ENCODE assay signal across 33 cellular contexts in the genomic region with DNA sequence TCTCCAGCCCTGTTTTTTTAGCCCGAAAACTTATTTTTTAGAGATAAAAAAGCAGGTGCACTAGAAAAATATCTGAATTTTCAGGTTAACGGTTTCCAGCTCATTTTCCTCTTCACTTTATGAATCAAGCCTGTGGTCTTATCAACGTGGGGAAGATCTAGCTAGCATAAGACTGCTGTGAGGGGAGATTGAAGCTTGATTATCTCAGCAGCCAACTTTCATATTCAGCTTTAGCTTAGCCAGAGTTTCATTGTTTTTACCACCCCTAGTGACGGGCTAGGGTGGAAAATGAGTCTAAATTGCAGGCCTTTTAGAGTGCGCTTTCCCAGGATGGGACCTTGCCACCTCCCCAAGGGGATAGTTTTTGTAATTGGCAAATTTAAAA. TPM values are rescaled to one million over a fixed set of nuclear protein-coding genes. Genes with fewer than 3 reads are reported as not detected.
DNase-seq lines count a peak whose midpoint lies in the region; ATAC-seq and TF ChIP-seq lines count a peak whose summit lies in the region.
"Had no signal": no experiment of that assay in that cellular context is flagged by ENCODE, and none has a peak within 500 bp of the region (broad histone marks: within the 10 kb centered on the region; RNA-seq: fewer than 3 reads in every experiment).

No MANE protein-coding gene starts in this region.

- H3K36me3 ChIP-seq in Karpas-422 (ENCODE audit: insufficient read depth, low read length): peaks cover 12% of the 10 kb centered on the region
- peaks cover 57% of the 10 kb centered on the region for H3K36me3 ChIP-seq in mesodermal cell (ENCODE audit: control insufficient read depth, insufficient read depth, low read length)
- H3K36me3 ChIP-seq: ovary had no signal

- H3K36me3 Mint-ChIP-seq in activated CD8-positive, alpha-beta T cell treated with anti-CD3 and anti-CD28 coated beads for 36 hours (ENCODE audit: low read depth): peaks cover 28% of the 10 kb centered on the region
- peaks cover 43% of the 10 kb centered on the region for H3K36me3 Mint-ChIP-seq in activated CD8-positive, alpha-beta T cell treated with anti-CD3 and anti-CD28 coated beads, Interleukin-2, amount 10 ng/mL, durations not matched to agents 7 days and 5 days (ENCODE audit: low read depth)
- H3K36me3 Mint-ChIP-seq in activated T-helper 2 cell treated with anti-CD3 and anti-CD28 coated beads, Interferon-gamma antibody, Interleukin-2, Interleukin-4, amounts not matched to agents 10 μg/mL and 5 μg/mL and 100 μg/mL, durations not matched to agents 14 hours and 24 hours and 36 hours (ENCODE audit: low read depth): peaks cover 81% of the 10 kb centered on the region
- H3K36me3 Mint-ChIP-seq in endothelial cell (ENCODE audit: low read depth, unreplicated experiment): peaks cover 34% of the 10 kb centered on the region

- H3K4me1 ChIP-seq in Karpas-422 (ENCODE audit: low read length) (peaks cover 37% of the 10 kb centered on the region), mesodermal cell (ENCODE audit: control insufficient read depth, insufficient read depth, low read length, poor library complexity, severe bottlenecking) (no peaks in the 10 kb centered on the region)
- H3K4me1 ChIP-seq: SJSA1, suprapubic skin had no signal

- no peak for DNase-seq in activated CD8-positive, alpha-beta T cell treated with anti-CD3 and anti-CD28 coated beads for 36 hours
- no peak for DNase-seq in activated CD8-positive, alpha-beta T cell treated with anti-CD3 and anti-CD28 coated beads, Interleukin-2, amount 10 ng/mL, durations not matched to agents 7 days and 5 days
- no peak for DNase-seq in Karpas-422
- DNase-seq in activated T-helper 2 cell treated with anti-CD3 and anti-CD28 coated beads, Interferon-gamma antibody, Interleukin-2, Interleukin-4, amounts not matched to agents 10 μg/mL and 5 μg/mL and 100 μg/mL, durations not matched to agents 14 hours and 24 hours and 36 hours (ENCODE audit: low spot score): no peak
- DNase-seq in occipital lobe (lab: John Stamatoyannopoulos, UW): no peak
- no peak for DNase-seq in endothelial cell (ENCODE audit: low spot score)
- DNase-seq: 8988T; activated CD4-positive, alpha-beta T cell treated with anti-CD3 and anti-CD28 coated beads, Interleukin-2, amount 50 U/mL, for 48 hours; activated CD4-positive, CD25-positive, alpha-beta regulatory T cell; activated T-cell treated with anti-CD3 and anti-CD28 coated beads for 4 hours; amygdala; DND-41; GF-D8; GM23248; mammary epithelial cell; NCI-H510A; nephron progenitor cell; ovary; stimulated activated naive B cell treated with anti-CD40 and anti-IgM and Interleukin-4, amounts not matched to agents 10 μg/mL and 1 μg/mL and 100 μg/mL, for 72 hours; T1000; upper lobe of left lung had no signal

- H3K9me2 ChIP-seq in Karpas-422 (replicated peaks; ENCODE audit: insufficient read depth, low read length): no peaks in the 10 kb centered on the region

- H3K4me2 ChIP-seq in Karpas-422 (ENCODE audit: low read depth, low read length, poor library complexity, severe bottlenecking): no peak overlapping the region

- H3K27ac Mint-ChIP-seq in activated CD8-positive, alpha-beta T cell treated with anti-CD3 and anti-CD28 coated beads for 36 hours: peak overlapping the region; percentile 28
- H3K27ac Mint-ChIP-seq in activated CD8-positive, alpha-beta T cell treated with anti-CD3 and anti-CD28 coated beads, Interleukin-2, amount 10 ng/mL, durations not matched to agents 7 days and 5 days: no peak overlapping the region
- H3K27ac Mint-ChIP-seq in activated T-helper 2 cell treated with anti-CD3 and anti-CD28 coated beads, Interferon-gamma antibody, Interleukin-2, Interleukin-4, amounts not matched to agents 10 μg/mL and 5 μg/mL and 100 μg/mL, durations not matched to agents 14 hours and 24 hours and 36 hours: peak overlapping the region; percentile 79
- H3K27ac Mint-ChIP-seq in endothelial cell (ENCODE audit: unreplicated experiment): no peak overlapping the region
- H3K27ac Mint-ChIP-seq: stimulated activated naive B cell treated with anti-CD40 and anti-IgM and Interleukin-4, amounts not matched to agents 10 μg/mL and 1 μg/mL and 100 μg/mL, for 72 hours had no signal

- no peaks in the 10 kb centered on the region for H4K20me1 ChIP-seq in Karpas-422 (ENCODE audit: insufficient read depth, low read depth, low read length)

- H3K27me3 ChIP-seq in Karpas-422 (ENCODE audit: low read length): no peaks in the 10 kb centered on the region
- H3K27me3 ChIP-seq: gastroesophageal sphincter, ovary, SJSA1, suprapubic skin, upper lobe of left lung had no signal

- no peaks in the 10 kb centered on the region for H3K79me2 ChIP-seq in Karpas-422 (ENCODE audit: low read length)

- ATAC-seq in activated CD8-positive, alpha-beta T cell treated with anti-CD3 and anti-CD28 coated beads for 36 hours: no peak
- ATAC-seq in activated CD8-positive, alpha-beta T cell treated with anti-CD3 and anti-CD28 coated beads, Interleukin-2, amount 10 ng/mL, durations not matched to agents 7 days and 5 days: no peak
- ATAC-seq in GM21529 (IDR thresholded peaks at IDR 0.05; ENCODE audit: unreplicated experiment): no peak
- ATAC-seq: gastroesophageal sphincter; stimulated activated naive B cell treated with anti-CD40 and anti-IgM and Interleukin-4, amounts not matched to agents 10 μg/mL and 1 μg/mL and 100 μg/mL, for 72 hours had no signal

- peaks cover 31% of the 10 kb centered on the region for H3K4me1 Mint-ChIP-seq in activated CD8-positive, alpha-beta T cell treated with anti-CD3 and anti-CD28 coated beads for 36 hours (ENCODE audit: low read depth)
- H3K4me1 Mint-ChIP-seq in activated CD8-positive, alpha-beta T cell treated with anti-CD3 and anti-CD28 coated beads, Interleukin-2, amount 10 ng/mL, durations not matched to agents 7 days and 5 days (ENCODE audit: low read depth): peaks cover 30% of the 10 kb centered on the region
- peaks cover 60% of the 10 kb centered on the region for H3K4me1 Mint-ChIP-seq in activated T-helper 2 cell treated with anti-CD3 and anti-CD28 coated beads, Interferon-gamma antibody, Interleukin-2, Interleukin-4, amounts not matched to agents 10 μg/mL and 5 μg/mL and 100 μg/mL, durations not matched to agents 14 hours and 24 hours and 36 hours (ENCODE audit: low read depth)
- H3K4me1 Mint-ChIP-seq in endothelial cell (ENCODE audit: unreplicated experiment): peaks cover 23% of the 10 kb centered on the region

- H3K9me3 ChIP-seq in Karpas-422 (ENCODE audit: low read length) (no peaks in the 10 kb centered on the region), mesodermal cell (ENCODE audit: control insufficient read depth, low read length) (no peaks in the 10 kb centered on the region)
- H3K9me3 ChIP-seq: gastroesophageal sphincter, ovary, SJSA1, suprapubic skin, upper lobe of left lung had no signal

- H3K27ac ChIP-seq in Karpas-422 (ENCODE audit: low read length): peak overlapping the region; percentile 10
- peak overlapping the region; percentile 24 for H3K27ac ChIP-seq in mesodermal cell (ENCODE audit: low read depth, low read length, severe bottlenecking)
- H3K27ac ChIP-seq: gastroesophageal sphincter, GM23248, ovary, SJSA1, skin epidermis, suprapubic skin, upper lobe of left lung had no signal

- POLR2A ChIA-PET in activated CD8-positive, alpha-beta T cell treated with anti-CD3 and anti-CD28 coated beads for 36 hours (lab: Charles Lee): interaction anchor here (1.0 to 3.4 kb wide), 4 partner anchors 11 to 30 kb away, joined by 3 to 15 read pairs (median 8); a partner anchor contains a TSS
- POLR2A ChIA-PET in activated CD8-positive, alpha-beta T cell treated with anti-CD3 and anti-CD28 coated beads, Interleukin-2, amount 10 ng/mL, durations not matched to agents 7 days and 5 days (lab: Charles Lee): interaction anchor here (0.9 kb wide), 2 partner anchors 13 to 28 kb away, joined by 3 to 4 read pairs; a partner anchor contains a TSS

- no peak overlapping the region for H2AFZ ChIP-seq in Karpas-422 (ENCODE audit: low read length)
- H2AFZ ChIP-seq: GM23248 had no signal

- H3K9me3 Mint-ChIP-seq in activated CD8-positive, alpha-beta T cell treated with anti-CD3 and anti-CD28 coated beads for 36 hours: no peaks in the 10 kb centered on the region
- no peaks in the 10 kb centered on the region for H3K9me3 Mint-ChIP-seq in activated CD8-positive, alpha-beta T cell treated with anti-CD3 and anti-CD28 coated beads, Interleukin-2, amount 10 ng/mL, durations not matched to agents 7 days and 5 days (ENCODE audit: insufficient read depth)
- no peaks in the 10 kb centered on the region for H3K9me3 Mint-ChIP-seq in activated T-helper 2 cell treated with anti-CD3 and anti-CD28 coated beads, Interferon-gamma antibody, Interleukin-2, Interleukin-4, amounts not matched to agents 10 μg/mL and 5 μg/mL and 100 μg/mL, durations not matched to agents 14 hours and 24 hours and 36 hours
- H3K9me3 Mint-ChIP-seq in endothelial cell (ENCODE audit: unreplicated experiment): no peaks in the 10 kb centered on the region
- H3K9me3 Mint-ChIP-seq: CD14-positive monocyte; nephron progenitor cell; stimulated activated naive B cell treated with anti-CD40 and anti-IgM and Interleukin-4, amounts not matched to agents 10 μg/mL and 1 μg/mL and 100 μg/mL, for 72 hours had no signal

- H3K4me3 Mint-ChIP-seq in activated CD8-positive, alpha-beta T cell treated with anti-CD3 and anti-CD28 coated beads for 36 hours: no peak overlapping the region
- H3K4me3 Mint-ChIP-seq in activated CD8-positive, alpha-beta T cell treated with anti-CD3 and anti-CD28 coated beads, Interleukin-2, amount 10 ng/mL, durations not matched to agents 7 days and 5 days: no peak overlapping the region
- H3K4me3 Mint-ChIP-seq in activated T-helper 2 cell treated with anti-CD3 and anti-CD28 coated beads, Interferon-gamma antibody, Interleukin-2, Interleukin-4, amounts not matched to agents 10 μg/mL and 5 μg/mL and 100 μg/mL, durations not matched to agents 14 hours and 24 hours and 36 hours (ENCODE audit: low read depth): peak overlapping the region; percentile 13
- no peak overlapping the region for H3K4me3 Mint-ChIP-seq in endothelial cell (ENCODE audit: unreplicated experiment)
- H3K4me3 Mint-ChIP-seq: CD14-positive monocyte; nephron progenitor cell; stimulated activated naive B cell treated with anti-CD40 and anti-IgM and Interleukin-4, amounts not matched to agents 10 μg/mL and 1 μg/mL and 100 μg/mL, for 72 hours had no signal

- H3K4me3 ChIP-seq in Karpas-422 (ENCODE audit: low read length): no peak overlapping the region
- H3K4me3 ChIP-seq in mesodermal cell (ENCODE audit: extremely low read depth, insufficient read depth, low read length, poor library complexity, severe bottlenecking): no peak overlapping the region
- H3K4me3 ChIP-seq: gastroesophageal sphincter, GM23248, ovary, SJSA1, skin epidermis, suprapubic skin, upper lobe of left lung had no signal

- 100% methylated on average over 1 of the region's 5 CpGs for WGBS in mesodermal cell (ENCODE audit: insufficient coverage in 2 of 2), 2 experiments

- intact Hi-C loops in activated CD8-positive, alpha-beta T cell treated with anti-CD3 and anti-CD28 coated beads for 36 hours (cut with micrococcal nuclease): no loop called here
- intact Hi-C loops in activated T-helper 2 cell treated with anti-CD3 and anti-CD28 coated beads, Interferon-gamma antibody, Interleukin-2, Interleukin-4, amounts not matched to agents 10 μg/mL and 5 μg/mL and 100 μg/mL, durations not matched to agents 14 hours and 24 hours and 36 hours (cut with micrococcal nuclease): loop anchor here (1.0 to 2.0 kb wide), 2 partner anchors 20 to 28 kb away; a partner anchor contains a TSS

- no peak overlapping the region for H3K9ac ChIP-seq in Karpas-422 (ENCODE audit: low read length)
- H3K9ac ChIP-seq: GM23248 had no signal

- no peaks in the 10 kb centered on the region for H3K27me3 Mint-ChIP-seq in activated CD8-positive, alpha-beta T cell treated with anti-CD3 and anti-CD28 coated beads for 36 hours
- H3K27me3 Mint-ChIP-seq in activated CD8-positive, alpha-beta T cell treated with anti-CD3 and anti-CD28 coated beads, Interleukin-2, amount 10 ng/mL, durations not matched to agents 7 days and 5 days (ENCODE audit: low read depth): no peaks in the 10 kb centered on the region
- H3K27me3 Mint-ChIP-seq in activated T-helper 2 cell treated with anti-CD3 and anti-CD28 coated beads, Interferon-gamma antibody, Interleukin-2, Interleukin-4, amounts not matched to agents 10 μg/mL and 5 μg/mL and 100 μg/mL, durations not matched to agents 14 hours and 24 hours and 36 hours (ENCODE audit: low read depth): no peaks in the 10 kb centered on the region
- peaks cover 12% of the 10 kb centered on the region for H3K27me3 Mint-ChIP-seq in endothelial cell (ENCODE audit: unreplicated experiment)
- H3K27me3 Mint-ChIP-seq: stimulated activated naive B cell treated with anti-CD40 and anti-IgM and Interleukin-4, amounts not matched to agents 10 μg/mL and 1 μg/mL and 100 μg/mL, for 72 hours had no signal

- CTCF ChIA-PET in activated CD8-positive, alpha-beta T cell treated with anti-CD3 and anti-CD28 coated beads for 36 hours (lab: Charles Lee): interaction anchor here (1.0 to 4.8 kb wide), 13 partner anchors 10 to 119 kb away, joined by 3 to 26 read pairs (median 4); a partner anchor contains a TSS
- CTCF ChIA-PET in activated CD8-positive, alpha-beta T cell treated with anti-CD3 and anti-CD28 coated beads, Interleukin-2, amount 10 ng/mL, durations not matched to agents 7 days and 5 days (lab: Charles Lee): interaction anchor here (0.9 to 5.1 kb wide), 9 partner anchors 9 to 218 kb away, joined by 3 to 41 read pairs (median 5); no protein-coding TSS in a partner anchor

- TF ChIP-seq CTCF in activated CD8-positive, alpha-beta T cell treated with anti-CD3 and anti-CD28 coated beads for 36 hours (IDR thresholded peaks at IDR 0.05): no peak
- TF ChIP-seq CTCF in endothelial cell (IDR thresholded peaks at IDR 0.05; ENCODE audit: unreplicated experiment): no peak

RNA-seq across cellular contexts. Expression of a gene that starts 11.9 kb away (rescaled TPM):
- total RNA-seq in activated CD8-positive, alpha-beta T cell treated with anti-CD3 and anti-CD28 coated beads for 36 hours: 100 to 1,000 TPM; 114 to 116 TPM
- total RNA-seq in activated CD8-positive, alpha-beta T cell treated with anti-CD3 and anti-CD28 coated beads, Interleukin-2, amount 10 ng/mL, durations not matched to agents 7 days and 5 days: 10 to 100 TPM; 53.8 to 57.1 TPM
- total RNA-seq in Karpas-422 (2014; rRNA removed; shearing (Covaris generic); ENCODE audit: low replicate concordance): 261 and 436 TPM in 2 replicates
- 88.9 and 89.5 TPM in 2 replicates for total RNA-seq in activated T-helper 2 cell treated with anti-CD3 and anti-CD28 coated beads, Interferon-gamma antibody, Interleukin-2, Interleukin-4, amounts not matched to agents 10 μg/mL and 5 μg/mL and 100 μg/mL, durations not matched to agents 14 hours and 24 hours and 36 hours
- 41.9 TPM for polyA plus RNA-seq in mesodermal cell (2013, experiment 1 of 2)
- 32.7 TPM for polyA plus RNA-seq in mesodermal cell (2013, experiment 2 of 2)
- total RNA-seq in occipital lobe (11.2 TPM), endothelial cell (ENCODE audit: unreplicated experiment) (23.6 TPM)

RNA-seq across cellular contexts. Expression of a gene that starts 28.2 kb away (rescaled TPM):
- 10 to 100 TPM; 41.1 to 42.9 TPM for total RNA-seq in activated CD8-positive, alpha-beta T cell treated with anti-CD3 and anti-CD28 coated beads for 36 hours
- 10 to 100 TPM; 35.0 to 37.2 TPM for total RNA-seq in activated CD8-positive, alpha-beta T cell treated with anti-CD3 and anti-CD28 coated beads, Interleukin-2, amount 10 ng/mL, durations not matched to agents 7 days and 5 days
- total RNA-seq in Karpas-422 (2014; rRNA removed; shearing (Covaris generic); ENCODE audit: low replicate concordance): 19.0 and 59.6 TPM in 2 replicates
- 46.8 and 48.1 TPM in 2 replicates for total RNA-seq in activated T-helper 2 cell treated with anti-CD3 and anti-CD28 coated beads, Interferon-gamma antibody, Interleukin-2, Interleukin-4, amounts not matched to agents 10 μg/mL and 5 μg/mL and 100 μg/mL, durations not matched to agents 14 hours and 24 hours and 36 hours
- 33.5 TPM for polyA plus RNA-seq in mesodermal cell (2013, experiment 1 of 2)
- 30.6 TPM for polyA plus RNA-seq in mesodermal cell (2013, experiment 2 of 2)
- total RNA-seq in occipital lobe (35.2 TPM), endothelial cell (ENCODE audit: unreplicated experiment) (32.1 TPM)

RNA-seq across cellular contexts. Expression of a gene that starts 49.7 kb away (rescaled TPM):
- not detected for total RNA-seq in activated CD8-positive, alpha-beta T cell treated with anti-CD3 and anti-CD28 coated beads for 36 hours
- not detected for total RNA-seq in activated CD8-positive, alpha-beta T cell treated with anti-CD3 and anti-CD28 coated beads, Interleukin-2, amount 10 ng/mL, durations not matched to agents 7 days and 5 days
- not detected in 2 replicates for total RNA-seq in Karpas-422 (2014; rRNA removed; shearing (Covaris generic); ENCODE audit: low replicate concordance)
- not detected in 2 replicates for total RNA-seq in activated T-helper 2 cell treated with anti-CD3 and anti-CD28 coated beads, Interferon-gamma antibody, Interleukin-2, Interleukin-4, amounts not matched to agents 10 μg/mL and 5 μg/mL and 100 μg/mL, durations not matched to agents 14 hours and 24 hours and 36 hours
- not detected for polyA plus RNA-seq in mesodermal cell (2013, experiment 1 of 2)
- polyA plus RNA-seq in mesodermal cell (2013, experiment 2 of 2): not detected
- total RNA-seq in occipital lobe (not detected), endothelial cell (ENCODE audit: unreplicated experiment) (not detected)
- total RNA-seq: chondrocyte, fibroblast of lung, gastroesophageal sphincter, GM23248, mammary epithelial cell, mucosa of gallbladder, OCI-LY7, ovary, renal cortical epithelial cell, SJSA1, suprapubic skin, upper lobe of left lung had no signal
- polyA plus RNA-seq: CD14-positive monocyte, fibroblast of lung, GM23248, mammary epithelial cell, ovary had no signal

Comparison
In these comparisons a context has a peak if more than half of its experiments do, and no peak if none do; other contexts are left out.
1. H3K27ac Mint-ChIP-seq: peak in activated CD8-positive, alpha-beta T cell treated with anti-CD3 and anti-CD28 coated beads for 36 hours (single experiment) and activated T-helper 2 cell treated with anti-CD3 and anti-CD28 coated beads, Interferon-gamma antibody, Interleukin-2, Interleukin-4, amounts not matched to agents 10 μg/mL and 5 μg/mL and 100 μg/mL, durations not matched to agents 14 hours and 24 hours and 36 hours (single experiment); none in activated CD8-positive, alpha-beta T cell treated with anti-CD3 and anti-CD28 coated beads, Interleukin-2, amount 10 ng/mL, durations not matched to agents 7 days and 5 days (single experiment) and endothelial cell (single experiment).